In the genomic region with DNA sequence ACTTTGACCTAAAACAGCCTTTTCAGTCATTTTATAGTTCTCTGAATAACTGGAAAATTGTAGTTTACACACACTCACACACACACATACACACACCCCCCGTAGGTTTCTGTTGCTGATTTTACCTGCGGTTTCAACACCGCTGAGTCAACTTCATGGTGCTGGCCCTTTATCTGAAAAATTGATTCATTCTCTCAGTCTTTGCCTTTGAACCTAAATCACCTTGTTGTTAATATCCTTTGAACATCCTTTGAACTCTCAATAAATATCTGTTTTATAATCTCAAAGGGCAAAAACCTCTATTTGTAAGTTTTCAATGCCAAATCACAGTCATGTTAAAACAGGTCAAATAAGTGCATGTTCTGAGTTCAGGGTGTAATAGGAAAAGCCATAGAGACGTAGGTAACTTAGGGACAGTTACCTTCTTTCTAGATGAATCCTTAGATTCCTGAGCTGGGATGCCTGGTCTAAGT, we compare ENCODE assay signal across 1 cellular context.
TF ChIP-seq lines count a peak whose summit lies in the region.

No MANE protein-coding gene starts in this region.

TF ChIP-seq in GM12878, 131 proteins besides CTCF, POLR2A, EP300 and RAD21 (continued from another document):
- no peak for TF ChIP-seq MXI1 (IDR thresholded peaks at IDR 0.05; ENCODE audit: low read depth, low read length)
- no peak for TF ChIP-seq SPI1 (IDR thresholded peaks at IDR 0.05; ENCODE audit: borderline replicate concordance, insufficient read depth, low read depth, low read length)
- no peak for TF ChIP-seq HCFC1 (IDR thresholded peaks at IDR 0.05; ENCODE audit: low read length)
- TF ChIP-seq CHD4 (IDR thresholded peaks at IDR 0.05), result no peak
- TF ChIP-seq TCF3 (IDR thresholded peaks at IDR 0.05; ENCODE audit: borderline replicate concordance, insufficient read depth, low read depth, low read length), result no peak
- TF ChIP-seq SUPT20H (IDR thresholded peaks at IDR 0.05; ENCODE audit: borderline replicate concordance, control insufficient read depth, low read depth, low read length), result no peak
- TF ChIP-seq SREBF2 (IDR thresholded peaks at IDR 0.05; ENCODE audit: low read length), result no peak
- TF ChIP-seq, protein P1, sequence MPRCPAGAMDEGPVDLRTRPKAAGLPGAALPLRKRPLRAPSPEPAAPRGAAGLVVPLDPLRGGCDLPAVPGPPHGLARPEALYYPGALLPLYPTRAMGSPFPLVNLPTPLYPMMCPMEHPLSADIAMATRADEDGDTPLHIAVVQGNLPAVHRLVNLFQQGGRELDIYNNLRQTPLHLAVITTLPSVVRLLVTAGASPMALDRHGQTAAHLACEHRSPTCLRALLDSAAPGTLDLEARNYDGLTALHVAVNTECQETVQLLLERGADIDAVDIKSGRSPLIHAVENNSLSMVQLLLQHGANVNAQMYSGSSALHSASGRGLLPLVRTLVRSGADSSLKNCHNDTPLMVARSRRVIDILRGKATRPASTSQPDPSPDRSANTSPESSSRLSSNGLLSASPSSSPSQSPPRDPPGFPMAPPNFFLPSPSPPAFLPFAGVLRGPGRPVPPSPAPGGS (IDR thresholded peaks at IDR 0.05; ENCODE audit: borderline replicate concordance, insufficient read depth, low read depth, low read length, poor library complexity, severe bottlenecking), result no peak
- TF ChIP-seq ZNF217 (IDR thresholded peaks at IDR 0.05), result no peak
- no peak for TF ChIP-seq SIX5 (IDR thresholded peaks at IDR 0.05; ENCODE audit: low read depth, low read length, severe bottlenecking)
